ENCODE assay signal across 18 cellular contexts in genomic region chrX:65862638-65863037, GRCh38.
DNase-seq lines count a peak whose midpoint lies in the region; ATAC-seq and TF ChIP-seq lines count a peak whose summit lies in the region.
"Had no signal": no experiment of that assay in that cellular context is flagged by ENCODE, and none has a peak within 500 bp of the region (broad histone marks: within the 10 kb centered on the region; RNA-seq: fewer than 3 reads in every experiment).

No MANE protein-coding gene starts in this region.

- H3K27me3 Mint-ChIP-seq in activated naive CD4-positive, alpha-beta T cell treated with anti-CD3 and anti-CD28 coated beads for 36 hours (ENCODE audit: low read depth): no peaks in the 10 kb centered on the region
- H3K27me3 Mint-ChIP-seq in activated naive CD4-positive, alpha-beta T cell treated with anti-CD3 and anti-CD28 coated beads, Interleukin-2, amount 10 ng/mL, durations not matched to agents 7 days and 5 days: no peaks in the 10 kb centered on the region
- no peaks in the 10 kb centered on the region for H3K27me3 Mint-ChIP-seq in T-helper 17 cell
- H3K27me3 Mint-ChIP-seq: CD8-positive, alpha-beta memory T cell had no signal

- H3K79me2 ChIP-seq in smooth muscle cell (ENCODE audit: low read depth): no peaks in the 10 kb centered on the region

- intact Hi-C loops in activated naive CD4-positive, alpha-beta T cell treated with anti-CD3 and anti-CD28 coated beads for 36 hours (cut with micrococcal nuclease): loop anchor here (5.0 to 10.0 kb wide), 2 partner anchors 190 to 212 kb away; no protein-coding TSS in a partner anchor

- no peak overlapping the region for H3K4me3 Mint-ChIP-seq in activated naive CD4-positive, alpha-beta T cell treated with anti-CD3 and anti-CD28 coated beads for 36 hours
- H3K4me3 Mint-ChIP-seq in activated naive CD4-positive, alpha-beta T cell treated with anti-CD3 and anti-CD28 coated beads, Interleukin-2, amount 10 ng/mL, durations not matched to agents 7 days and 5 days: no peak overlapping the region
- no peak overlapping the region for H3K4me3 Mint-ChIP-seq in T-helper 17 cell
- H3K4me3 Mint-ChIP-seq: CD8-positive, alpha-beta memory T cell had no signal

- no peak overlapping the region for H2AFZ ChIP-seq in smooth muscle cell (ENCODE audit: low read depth)
- H2AFZ ChIP-seq: GM23248 had no signal

- TF ChIP-seq CTCF in smooth muscle cell (IDR thresholded peaks at IDR 0.05; ENCODE audit: borderline replicate concordance, insufficient read depth, poor library complexity, severe bottlenecking): no peak

- 74% methylated on average over 5 of the region's 5 CpGs for WGBS in smooth muscle cell (ENCODE audit: low lambda C conversion rate)

- no peaks in the 10 kb centered on the region for H3K36me3 ChIP-seq in KOPT-K1 (ENCODE audit: insufficient read depth, low read length)
- no peaks in the 10 kb centered on the region for H3K36me3 ChIP-seq in smooth muscle cell (ENCODE audit: low read depth)
- H3K36me3 ChIP-seq: HAP-1 had no signal

- CTCF ChIA-PET in activated naive CD4-positive, alpha-beta T cell treated with anti-CD3 and anti-CD28 coated beads for 36 hours (lab: Charles Lee): no interaction called here
- CTCF ChIA-PET in activated naive CD4-positive, alpha-beta T cell treated with anti-CD3 and anti-CD28 coated beads, Interleukin-2, amount 10 ng/mL, durations not matched to agents 7 days and 5 days (lab: Charles Lee): no interaction called here

- no peaks in the 10 kb centered on the region for H3F3A ChIP-seq in smooth muscle cell (ENCODE audit: low read depth)

- peak; percentile 13 for DNase-seq in activated naive CD4-positive, alpha-beta T cell treated with anti-CD3 and anti-CD28 coated beads for 36 hours
- no peak for DNase-seq in activated naive CD4-positive, alpha-beta T cell treated with anti-CD3 and anti-CD28 coated beads, Interleukin-2, amount 10 ng/mL, durations not matched to agents 7 days and 5 days
- DNase-seq in T-helper 17 cell (no peak), NCI-H1092 (lab: John Stamatoyannopoulos, UW) (no peak), iPS-NIHi7 (ENCODE audit: extremely low spot score) (no peak), smooth muscle cell (lab: John Stamatoyannopoulos, UW; ENCODE audit: unreplicated experiment) (no peak)
- DNase-seq: AML-193, COR-L47, DMS 273 treated with DMSO at 0.1 percent for 48 hours, DMS53, GM23248 had no signal

- no peaks in the 10 kb centered on the region for H3K36me3 Mint-ChIP-seq in activated naive CD4-positive, alpha-beta T cell treated with anti-CD3 and anti-CD28 coated beads for 36 hours (ENCODE audit: low read depth)
- H3K36me3 Mint-ChIP-seq in activated naive CD4-positive, alpha-beta T cell treated with anti-CD3 and anti-CD28 coated beads, Interleukin-2, amount 10 ng/mL, durations not matched to agents 7 days and 5 days: peaks cover 2% of the 10 kb centered on the region
- H3K36me3 Mint-ChIP-seq in T-helper 17 cell (ENCODE audit: low read depth): no peaks in the 10 kb centered on the region

- H3K27ac Mint-ChIP-seq in activated naive CD4-positive, alpha-beta T cell treated with anti-CD3 and anti-CD28 coated beads for 36 hours: no peak overlapping the region
- H3K27ac Mint-ChIP-seq in activated naive CD4-positive, alpha-beta T cell treated with anti-CD3 and anti-CD28 coated beads, Interleukin-2, amount 10 ng/mL, durations not matched to agents 7 days and 5 days: no peak overlapping the region
- H3K27ac Mint-ChIP-seq in T-helper 17 cell: no peak overlapping the region
- H3K27ac Mint-ChIP-seq: CD8-positive, alpha-beta memory T cell had no signal

- H3K9me3 ChIP-seq in KOPT-K1 (ENCODE audit: insufficient read depth, low read length, poor library complexity, severe bottlenecking): no peaks in the 10 kb centered on the region
- no peaks in the 10 kb centered on the region for H3K9me3 ChIP-seq in T-helper 17 cell (ENCODE audit: control insufficient read depth, low read length, poor library complexity, severe bottlenecking)
- H3K9me3 ChIP-seq in smooth muscle cell (replicated peaks; ENCODE audit: low read depth): no peaks in the 10 kb centered on the region
- H3K9me3 ChIP-seq: A549, HAP-1 had no signal

- peak; percentile 26 for ATAC-seq in T-helper 17 cell
- ATAC-seq in GM19324 (IDR thresholded peaks at IDR 0.05; ENCODE audit: low FRiP score, unreplicated experiment): no peak
- ATAC-seq: A549 had no signal

- no peak overlapping the region for H3K4me3 ChIP-seq in smooth muscle cell
- H3K4me3 ChIP-seq: A549, GM23248, HAP-1 had no signal

- no peaks in the 10 kb centered on the region for H3K4me1 ChIP-seq in smooth muscle cell (ENCODE audit: low read depth)
- H3K4me1 ChIP-seq: A549, HAP-1 had no signal

- no peaks in the 10 kb centered on the region for H3K9me3 Mint-ChIP-seq in activated naive CD4-positive, alpha-beta T cell treated with anti-CD3 and anti-CD28 coated beads for 36 hours
- H3K9me3 Mint-ChIP-seq in activated naive CD4-positive, alpha-beta T cell treated with anti-CD3 and anti-CD28 coated beads, Interleukin-2, amount 10 ng/mL, durations not matched to agents 7 days and 5 days: no peaks in the 10 kb centered on the region
- H3K9me3 Mint-ChIP-seq: CD8-positive, alpha-beta memory T cell had no signal

- H3K9ac ChIP-seq in smooth muscle cell (ENCODE audit: low read depth): no peak overlapping the region
- H3K9ac ChIP-seq: GM23248 had no signal

- H4K20me1 ChIP-seq in smooth muscle cell (ENCODE audit: low read depth): no peaks in the 10 kb centered on the region

- no peaks in the 10 kb centered on the region for H3K27me3 ChIP-seq in smooth muscle cell (ENCODE audit: low read depth)

- H3K27ac ChIP-seq in KOPT-K1 (ENCODE audit: low read depth, low read length, poor library complexity, severe bottlenecking): peak overlapping the region; percentile 38
- no peak overlapping the region for H3K27ac ChIP-seq in smooth muscle cell (ENCODE audit: low read depth)
- H3K27ac ChIP-seq: 22Rv1, A549, C4-2B, GM23248 had no signal

- H3K4me2 ChIP-seq in smooth muscle cell: no peak overlapping the region
- H3K4me2 ChIP-seq: A549 had no signal

- H3K4me1 Mint-ChIP-seq in activated naive CD4-positive, alpha-beta T cell treated with anti-CD3 and anti-CD28 coated beads for 36 hours (ENCODE audit: low read depth): peaks cover 57% of the 10 kb centered on the region
- peaks cover 56% of the 10 kb centered on the region for H3K4me1 Mint-ChIP-seq in activated naive CD4-positive, alpha-beta T cell treated with anti-CD3 and anti-CD28 coated beads, Interleukin-2, amount 10 ng/mL, durations not matched to agents 7 days and 5 days
- H3K4me1 Mint-ChIP-seq in T-helper 17 cell: peaks cover 29% of the 10 kb centered on the region
